12 cellular contexts compared by ENCODE assay signal in the genomic region with DNA sequence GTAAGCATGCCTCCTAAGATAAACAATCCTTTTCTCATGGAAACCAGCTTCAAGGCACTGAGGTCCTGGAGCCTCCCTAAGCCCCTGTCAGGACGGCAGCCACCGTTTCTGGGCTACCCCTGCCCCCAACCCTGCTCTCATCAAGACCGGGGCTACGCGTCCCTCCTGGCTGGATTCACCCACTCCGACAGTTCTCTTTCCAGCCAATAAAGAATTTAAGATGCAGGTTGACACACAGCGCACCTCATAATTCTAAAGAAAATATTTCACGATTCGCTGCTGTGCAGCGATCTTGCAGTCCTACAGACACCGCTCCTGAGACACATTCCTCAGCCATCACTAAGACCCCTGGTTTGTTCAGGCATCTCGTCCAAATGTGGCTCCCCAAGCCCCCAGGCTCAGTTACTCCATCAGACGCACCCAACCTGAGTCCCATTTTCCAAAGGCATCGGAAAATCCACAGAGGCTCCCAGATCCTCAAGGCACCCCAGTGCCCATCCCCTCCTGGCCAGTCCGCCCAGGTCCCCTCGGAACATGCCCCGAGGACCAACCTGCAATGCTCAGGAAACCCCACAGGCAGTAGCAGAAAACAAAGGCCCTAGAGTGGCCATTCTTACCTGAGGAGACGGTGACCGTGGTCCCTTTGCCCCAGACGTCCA.
A peak's percentile ranks its signal among the peaks of the same experiment; 100 is the strongest.
DNase-seq lines count a peak whose midpoint lies in the region; ATAC-seq and TF ChIP-seq lines count a peak whose summit lies in the region.
"Had no signal": no experiment of that assay in that cellular context is flagged by ENCODE, and none has a peak within 500 bp of the region (broad histone marks: within the 10 kb centered on the region; RNA-seq: fewer than 3 reads in every experiment).

No MANE protein-coding gene starts in this region.

- no peaks in the 10 kb centered on the region for H3K36me3 Mint-ChIP-seq in activated T-cell treated with anti-CD3 and anti-CD28 coated beads, Interleukin-2, amount 50 U/mL, for 4 hours (ENCODE audit: insufficient read depth)
- no peaks in the 10 kb centered on the region for H3K36me3 Mint-ChIP-seq in osteocyte (ENCODE audit: unreplicated experiment)

- peaks cover 28% of the 10 kb centered on the region for H3K27me3 Mint-ChIP-seq in activated T-cell treated with anti-CD3 and anti-CD28 coated beads, Interleukin-2, amount 50 U/mL, for 4 hours (ENCODE audit: low read depth)
- no peaks in the 10 kb centered on the region for H3K27me3 Mint-ChIP-seq in osteocyte (ENCODE audit: unreplicated experiment)

- no peaks in the 10 kb centered on the region for H3K9me3 Mint-ChIP-seq in activated T-cell treated with anti-CD3 and anti-CD28 coated beads, Interleukin-2, amount 50 U/mL, for 4 hours
- H3K9me3 Mint-ChIP-seq in osteocyte (ENCODE audit: unreplicated experiment), result peaks cover 16% of the 10 kb centered on the region

- TF ChIP-seq CTCF in osteocyte (IDR thresholded peaks at IDR 0.05), result no peak
- no peak for TF ChIP-seq CTCF in GM20000 (IDR thresholded peaks at IDR 0.05; ENCODE audit: extremely low read depth, missing control alignments)

- no peak overlapping the region for H3K27ac Mint-ChIP-seq in osteocyte (ENCODE audit: unreplicated experiment)

- H3K4me3 ChIP-seq in GM08714 (ENCODE audit: low read length), result peak overlapping the region; percentile 95
- H3K4me3 ChIP-seq: heart right ventricle had no signal

- peak overlapping the region; percentile 78 for H3K4me3 Mint-ChIP-seq in activated T-cell treated with anti-CD3 and anti-CD28 coated beads, Interleukin-2, amount 50 U/mL, for 4 hours
- no peak overlapping the region for H3K4me3 Mint-ChIP-seq in osteocyte (ENCODE audit: unreplicated experiment)

- no peak for DNase-seq in activated T-cell treated with anti-CD3 and anti-CD28 coated beads, Interleukin-2, amount 50 U/mL, for 4 hours
- DNase-seq in osteocyte (ENCODE audit: extremely low spot score, unreplicated experiment) (peak; percentile 75), DMS53 treated with DMSO at 0.1 percent for 48 hours (lab: John Stamatoyannopoulos, UW; ENCODE audit: unreplicated experiment) (no peak), NCI-H1417 treated with DMSO at 0.1 percent for 48 hours (lab: John Stamatoyannopoulos, UW) (no peak), A172 (ENCODE audit: low spot score) (no peak), GM20000 (ENCODE audit: low spot score) (no peak)
- DNase-seq: activated CD4-positive, alpha-beta T cell treated with anti-CD3 and anti-CD28 coated beads, Interleukin-2, amount 50 U/mL, for 1 hour; heart right ventricle; mesenchymal stem cell; NCI-H510A treated with DMSO at 0.1 percent for 48 hours had no signal

- peaks cover 27% of the 10 kb centered on the region for H3K4me1 Mint-ChIP-seq in activated T-cell treated with anti-CD3 and anti-CD28 coated beads, Interleukin-2, amount 50 U/mL, for 4 hours (ENCODE audit: low read depth)
- H3K4me1 Mint-ChIP-seq in osteocyte (ENCODE audit: unreplicated experiment), result no peaks in the 10 kb centered on the region

- peak; percentile 21 for ATAC-seq in GM21515 (IDR thresholded peaks at IDR 0.05; ENCODE audit: unreplicated experiment)
- no peak for ATAC-seq in activated T-cell treated with anti-CD3 and anti-CD28 coated beads, Interleukin-2, amount 50 U/mL, for 4 hours
- ATAC-seq: heart right ventricle had no signal
